Comparison of ENCODE assay signal across 10 cellular contexts in the genomic region with DNA sequence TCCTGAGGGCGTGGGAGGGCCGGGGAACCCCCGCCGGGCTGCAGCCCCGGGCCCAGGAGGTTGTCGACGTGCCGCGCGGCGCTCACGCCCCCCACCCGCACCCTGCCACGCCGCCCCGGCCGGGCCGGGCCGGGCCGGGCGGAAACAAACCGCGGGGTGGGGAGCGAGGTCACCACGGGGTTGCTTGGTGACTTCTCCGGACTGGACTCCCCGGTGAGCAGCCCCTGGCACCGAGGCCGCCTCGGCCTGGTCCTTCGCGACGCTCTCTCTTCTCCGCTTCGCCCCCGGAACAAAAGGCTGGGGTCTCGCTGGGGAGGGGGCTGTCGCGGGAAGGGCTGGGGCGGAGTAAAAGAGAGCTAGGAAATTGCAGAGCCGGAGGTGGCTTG. TPM values are rescaled to one million over a fixed set of nuclear protein-coding genes. Genes with fewer than 3 reads are reported as not detected.
DNase-seq lines count a peak whose midpoint lies in the region; ATAC-seq lines count a peak whose summit lies in the region.
"Had no signal": no experiment of that assay in that cellular context is flagged by ENCODE, and none has a peak within 500 bp of the region (broad histone marks: within the 10 kb centered on the region; RNA-seq: fewer than 3 reads in every experiment).

No MANE protein-coding gene starts in this region.

- H3K4me1 ChIP-seq in adipocyte (ENCODE audit: control insufficient read depth, insufficient read depth, low read length) (no peaks in the 10 kb centered on the region), iPS-20b (ENCODE audit: insufficient read depth, low read length) (peaks cover 2% of the 10 kb centered on the region; the same call in 1 of the 2 replicates)

- DNase-seq in H7 (peak; percentile 74), adipocyte (ENCODE audit: low read depth) (no peak), skeletal muscle cell (ENCODE audit: low read depth) (no peak), NCI-H82 (lab: John Stamatoyannopoulos, UW) (no peak), NCI-H187 treated with DMSO at 0.1 percent for 48 hours (lab: John Stamatoyannopoulos, UW) (no peak), NOMO-1 treated with dmso at 0.1 percent for 144 hours (lab: John Stamatoyannopoulos, UW; ENCODE audit: unreplicated experiment) (no peak)
- DNase-seq: NCI-H1092 treated with DMSO at 0.1 percent for 48 hours had no signal

- H3K27ac ChIP-seq in iPS-20b (ENCODE audit: low read length): no peak overlapping the region

- H3K9ac ChIP-seq in adipocyte (ENCODE audit: low read length) (no peak overlapping the region), iPS-20b (ENCODE audit: low read depth, low read length) (peak overlapping the region; percentile 33; the same call in 1 of the 2 replicates)

- H3K36me3 ChIP-seq in H7 (replicated peaks; ENCODE audit: control insufficient read depth, insufficient read depth, low read length) (no peaks in the 10 kb centered on the region), adipocyte (ENCODE audit: control insufficient read depth, insufficient read depth, low read length, severe bottlenecking) (no peaks in the 10 kb centered on the region), iPS-20b (ENCODE audit: insufficient read depth, low read depth, low read length) (no peaks in the 10 kb centered on the region)

- peaks cover 26% of the 10 kb centered on the region for H3K27me3 ChIP-seq in H7 (ENCODE audit: control insufficient read depth, insufficient read depth, low read length)
- H3K27me3 ChIP-seq in adipocyte (replicated peaks; ENCODE audit: control insufficient read depth, insufficient read depth, low read length): peaks cover 65% of the 10 kb centered on the region
- peaks cover 51% of the 10 kb centered on the region for H3K27me3 ChIP-seq in iPS-20b (ENCODE audit: insufficient read depth, low read length)

- H3K4me3 ChIP-seq in H7 (ENCODE audit: insufficient read depth, low read depth, low read length) (peak overlapping the region; percentile 63), adipocyte (ENCODE audit: low read length) (peak overlapping the region; percentile 72), iPS-20b (ENCODE audit: low read length) (peak overlapping the region; percentile 72), skeletal muscle cell (ENCODE audit: low read depth, low read length) (peak overlapping the region; percentile 38)

- H3K9me3 ChIP-seq in adipocyte (ENCODE audit: control insufficient read depth, low read length) (peaks cover 3% of the 10 kb centered on the region), iPS-20b (ENCODE audit: insufficient read depth, low read depth, low read length) (no peaks in the 10 kb centered on the region)

- no peak for ATAC-seq in HG02970 (IDR thresholded peaks at IDR 0.05; ENCODE audit: low FRiP score, unreplicated experiment)

RNA-seq across cellular contexts. Expression of gene WIPF3, which starts 0.5 kb away (rescaled TPM):
- total RNA-seq in H7 (2014; rRNA removed; shearing (Covaris generic)): 1.4 and 2.5 TPM in 2 replicates
- total RNA-seq: dermis microvascular lymphatic vessel endothelial cell had no signal
